15 cellular contexts compared by ENCODE assay signal in genomic region chr10:36236931-36237330, GRCh38.
DNase-seq lines count a peak whose midpoint lies in the region; ATAC-seq and TF ChIP-seq lines count a peak whose summit lies in the region.
"Had no signal": no experiment of that assay in that cellular context is flagged by ENCODE, and none has a peak within 500 bp of the region (broad histone marks: within the 10 kb centered on the region; RNA-seq: fewer than 3 reads in every experiment).

No MANE protein-coding gene starts in this region.

- intact Hi-C loops in tibial artery (cut with DNase I; ENCODE audit: low total_unique reads), result no loop called here

- H3K4me1 ChIP-seq in RWPE2 (ENCODE audit: insufficient read depth, poor library complexity, severe bottlenecking) (no peaks in the 10 kb centered on the region), tibial artery (no peaks in the 10 kb centered on the region)
- H3K4me1 ChIP-seq: Caco-2 had no signal

- H3K9me3 ChIP-seq in RWPE2 (ENCODE audit: severe bottlenecking) (no peaks in the 10 kb centered on the region), SK-N-MC (ENCODE audit: low read depth, low read length) (no peaks in the 10 kb centered on the region), tibial artery (no peaks in the 10 kb centered on the region)
- H3K9me3 ChIP-seq: BE2C, Caco-2 had no signal

- ATAC-seq in RWPE2 (ENCODE audit: low read depth) (0 out of 3 replicates have a peak, but pooled peaks have one; percentile 29), HG03095 (IDR thresholded peaks at IDR 0.05; ENCODE audit: unreplicated experiment) (no peak)
- ATAC-seq: GM23338 had no signal

- H3K27me3 ChIP-seq in RWPE2 (ENCODE audit: insufficient read depth, poor library complexity, severe bottlenecking) (no peaks in the 10 kb centered on the region), tibial artery (no peaks in the 10 kb centered on the region)
- H3K27me3 ChIP-seq: BE2C had no signal

- H3K4me3 ChIP-seq in RWPE2 (ENCODE audit: severe bottlenecking), result no peak overlapping the region
- no peak overlapping the region for H3K4me3 ChIP-seq in SK-N-MC
- H3K4me3 ChIP-seq in epithelial cell of esophagus (ENCODE audit: low read length), result no peak overlapping the region
- no peak overlapping the region for H3K4me3 ChIP-seq in tibial artery
- H3K4me3 ChIP-seq: GM23338 had no signal

- H3K36me3 ChIP-seq in RWPE2 (ENCODE audit: low read depth) (no peaks in the 10 kb centered on the region), SK-N-MC (ENCODE audit: insufficient read depth, low read length) (no peaks in the 10 kb centered on the region), tibial artery (no peaks in the 10 kb centered on the region)
- H3K36me3 ChIP-seq: BE2C had no signal

- TF ChIP-seq CTCF in RWPE2 (IDR thresholded peaks at IDR 0.05; ENCODE audit: poor library complexity, severe bottlenecking) (no peak), epithelial cell of esophagus (IDR thresholded peaks at IDR 0.05; ENCODE audit: insufficient read depth, low read depth, low read length, missing control alignments) (no peak), tibial artery (IDR thresholded peaks at IDR 0.05) (no peak)

- H3K27ac ChIP-seq in RWPE2 (ENCODE audit: poor library complexity, severe bottlenecking) (no peak overlapping the region), SK-N-MC (peak overlapping the region; percentile 60; the same call in 1 of the 2 replicates), tibial artery (no peak overlapping the region)

- no peak for DNase-seq in RWPE2 (ENCODE audit: low spot score)
- no peak for DNase-seq in SK-N-MC (ENCODE audit: low read depth, low spot score)
- peak; percentile 75 for DNase-seq in epithelial cell of esophagus (ENCODE audit: low read depth)
- no peak for DNase-seq in hypothalamus (lab: John Stamatoyannopoulos, UW)
- DNase-seq in tibial artery, result no peak
- DNase-seq: ACHN; BE2C; C1 segment of cervical spinal cord; Caco-2; CD4-positive, CD25-positive, alpha-beta regulatory T cell; CD8-positive, alpha-beta memory T cell; HCEC 1CT; IMR-90 had no signal

- H3K9ac ChIP-seq in SK-N-MC (ENCODE audit: insufficient read length), result no peak overlapping the region
